Comparison of ENCODE assay signal across 13 cellular contexts in genomic region chr19:3382460-3383100, GRCh38. TPM values are rescaled to one million over a fixed set of nuclear protein-coding genes. Genes with fewer than 3 reads are reported as not detected.
A peak's percentile ranks its signal among the peaks of the same experiment; 100 is the strongest.
DNase-seq lines count a peak whose midpoint lies in the region; ATAC-seq and TF ChIP-seq lines count a peak whose summit lies in the region.
"Had no signal": no experiment of that assay in that cellular context is flagged by ENCODE, and none has a peak within 500 bp of the region (broad histone marks: within the 10 kb centered on the region; RNA-seq: fewer than 3 reads in every experiment).

No MANE protein-coding gene starts in this region.

- DNase-seq in CD14-positive monocyte (ENCODE audit: low spot score) (no peak), fibroblast of lung (ENCODE audit: low read depth in 2 of 2) (no peak), stomach (no peak), NCI-H2107 (lab: John Stamatoyannopoulos, UW) (no peak), MM.1S (no peak), cortex of kidney (lab: John Stamatoyannopoulos, UW) (no peak)
- DNase-seq: activated CD4-positive, alpha-beta memory T cell treated with anti-CD3 and anti-CD28 coated beads for 36 hours; BE2C; naive B cell; NCI-H2029; stimulated activated naive CD4-positive, alpha-beta T cell treated with Interleukin-2 at 50 U/mL for 16 hours had no signal

- peak overlapping the region in 6 of 7 donors; percentile 1 to 58 (median 44) for H3K27ac Mint-ChIP-seq in CD14-positive monocyte
- H3K27ac Mint-ChIP-seq in activated T-helper 17 cell treated with anti-CD3 and anti-CD28 coated beads, Interleukin-2, amount 50 U/mL, for 72 hours, result peak overlapping the region; percentile 79
- H3K27ac Mint-ChIP-seq: activated CD4-positive, alpha-beta memory T cell treated with anti-CD3 and anti-CD28 coated beads for 36 hours had no signal

- peaks cover 87% of the 10 kb centered on the region for H3K79me2 ChIP-seq in fibroblast of lung (ENCODE audit: control insufficient read depth, insufficient read depth, low read length)
- H3K79me2 ChIP-seq in MM.1S (ENCODE audit: low read length), result no peaks in the 10 kb centered on the region

- peaks cover 23% of the 10 kb centered on the region for H3K36me3 ChIP-seq in fibroblast of lung (ENCODE audit: control insufficient read depth, insufficient read depth, low read length)
- H3K36me3 ChIP-seq in stomach, result peaks cover 23 to 30% (median 29%) of the 10 kb centered on the region in 4 donors
- H3K36me3 ChIP-seq in MM.1S (replicated peaks; ENCODE audit: insufficient read depth, low read length), result no peaks in the 10 kb centered on the region

- no peak for TF ChIP-seq EP300 in stomach (IDR thresholded peaks at IDR 0.05)

- H3K9ac ChIP-seq in fibroblast of lung (ENCODE audit: insufficient read depth, low read length), result no peak overlapping the region
- no peak overlapping the region for H3K9ac ChIP-seq in MM.1S (ENCODE audit: low read length)

- H3K4me3 ChIP-seq in fibroblast of lung (replicated peaks in 1 of 4; ENCODE audit: control extremely low read depth in 1 of 4, insufficient read depth in 1 of 4, low read depth in 3 of 4, low read length in 4 of 4) (no peak overlapping the region), stomach (no peak overlapping the region), MM.1S (ENCODE audit: low read length) (no peak overlapping the region)

- H3K9me3 ChIP-seq in fibroblast of lung (ENCODE audit: control insufficient read depth, insufficient read depth, low read depth, low read length), result no peaks in the 10 kb centered on the region
- H3K9me3 ChIP-seq in stomach, result no peaks in the 10 kb centered on the region
- no peaks in the 10 kb centered on the region for H3K9me3 ChIP-seq in MM.1S (replicated peaks; ENCODE audit: insufficient read depth, low read length)
- H3K9me3 ChIP-seq: BE2C had no signal

- ATAC-seq in activated T-helper 17 cell treated with anti-CD3 and anti-CD28 coated beads, Interleukin-2, amount 50 U/mL, for 72 hours (replicated peaks), result no peak
- no peak for ATAC-seq in GM18858 (IDR thresholded peaks at IDR 0.05; ENCODE audit: unreplicated experiment)

- H3K4me3 Mint-ChIP-seq in CD14-positive monocyte, result no peak overlapping the region
- H3K4me3 Mint-ChIP-seq in activated T-helper 17 cell treated with anti-CD3 and anti-CD28 coated beads, Interleukin-2, amount 50 U/mL, for 72 hours, result peak overlapping the region; percentile 33
- H3K4me3 Mint-ChIP-seq: activated CD4-positive, alpha-beta memory T cell treated with anti-CD3 and anti-CD28 coated beads for 36 hours had no signal

- no peak for TF ChIP-seq POLR2A in stomach (IDR thresholded peaks at IDR 0.05)

- intact Hi-C loops in CD14-positive monocyte (cut with micrococcal nuclease) (no loop called here), stomach (cut with DNase I; ENCODE audit: low total_unique reads) (no loop called here)

- H3K9me3 Mint-ChIP-seq in CD14-positive monocyte, result no peaks in the 10 kb centered on the region
- H3K9me3 Mint-ChIP-seq in activated T-helper 17 cell treated with anti-CD3 and anti-CD28 coated beads, Interleukin-2, amount 50 U/mL, for 72 hours, result no peaks in the 10 kb centered on the region
- H3K9me3 Mint-ChIP-seq: activated CD4-positive, alpha-beta memory T cell treated with anti-CD3 and anti-CD28 coated beads for 36 hours; naive B cell had no signal

- H3F3A ChIP-seq in MM.1S (ENCODE audit: insufficient read depth, low read length), result no peaks in the 10 kb centered on the region

- no peaks in the 10 kb centered on the region for H3K9me2 ChIP-seq in MM.1S (replicated peaks; ENCODE audit: insufficient read depth, low read length)

- no peaks in the 10 kb centered on the region for H3K27me3 Mint-ChIP-seq in CD14-positive monocyte (ENCODE audit: low read depth in 3 of 3)
- H3K27me3 Mint-ChIP-seq in activated T-helper 17 cell treated with anti-CD3 and anti-CD28 coated beads, Interleukin-2, amount 50 U/mL, for 72 hours, result no peaks in the 10 kb centered on the region
- H3K27me3 Mint-ChIP-seq: activated CD4-positive, alpha-beta memory T cell treated with anti-CD3 and anti-CD28 coated beads for 36 hours; naive B cell had no signal

- no peaks in the 10 kb centered on the region for H4K20me1 ChIP-seq in fibroblast of lung (ENCODE audit: control insufficient read depth, extremely low read depth, insufficient read depth, low read length)
- H4K20me1 ChIP-seq in MM.1S (ENCODE audit: insufficient read depth, low read length), result no peaks in the 10 kb centered on the region

- no peak for TF ChIP-seq CTCF in CD14-positive monocyte (IDR thresholded peaks at IDR 0.05)
- no peak for TF ChIP-seq CTCF in fibroblast of lung (conservative IDR thresholded peaks at IDR 0.05 in 1 of 2, IDR thresholded peaks at IDR 0.05 in 1 of 2; ENCODE audit: low read depth in 1 of 2, low read length in 2 of 2)
- TF ChIP-seq CTCF in stomach (IDR thresholded peaks at IDR 0.05), result no peak
- TF ChIP-seq CTCF in MM.1S (IDR thresholded peaks at IDR 0.05; ENCODE audit: low read length), result no peak

- 80 to 89% (median 87%) methylated on average over 14 of the region's 14 CpGs for WGBS in stomach, 5 donors

- H2AFZ ChIP-seq in fibroblast of lung (ENCODE audit: low read length) (no peak overlapping the region), MM.1S (ENCODE audit: low read length) (no peak overlapping the region)

- H3K4me2 ChIP-seq in fibroblast of lung (ENCODE audit: extremely low read depth, insufficient read depth, low read length) (peak overlapping the region; percentile 15), MM.1S (ENCODE audit: low read depth, low read length) (no peak overlapping the region)

- H3K4me1 ChIP-seq in fibroblast of lung (ENCODE audit: control insufficient read depth, extremely low read depth, insufficient read depth, low read length), result peaks cover 34% of the 10 kb centered on the region
- peaks cover 74 to 100% (median 94%) of the 10 kb centered on the region in 4 donors for H3K4me1 ChIP-seq in stomach
- 0 out of 2 replicates have a peak, but pooled peaks cover 3% of the 10 kb centered on the region for H3K4me1 ChIP-seq in MM.1S (ENCODE audit: low read length)

- peaks cover 40% of the 10 kb centered on the region for H3K4me1 Mint-ChIP-seq in CD14-positive monocyte
- H3K4me1 Mint-ChIP-seq in activated T-helper 17 cell treated with anti-CD3 and anti-CD28 coated beads, Interleukin-2, amount 50 U/mL, for 72 hours, result peaks cover 11% of the 10 kb centered on the region

- H3K27ac ChIP-seq in fibroblast of lung (ENCODE audit: insufficient read depth, low read length) (peak overlapping the region; percentile 47), stomach (peak overlapping the region in 4 of 5 donors; percentile 62 to 100 (median 86)), MM.1S (ENCODE audit: low read length) (no peak overlapping the region)

- peaks cover 22 to 52% of the 10 kb centered on the region in 2 donors for H3K36me3 Mint-ChIP-seq in CD14-positive monocyte
- peaks cover 6% of the 10 kb centered on the region for H3K36me3 Mint-ChIP-seq in activated T-helper 17 cell treated with anti-CD3 and anti-CD28 coated beads, Interleukin-2, amount 50 U/mL, for 72 hours (ENCODE audit: low read depth)

- no peaks in the 10 kb centered on the region for H3K27me3 ChIP-seq in fibroblast of lung (ENCODE audit: control insufficient read depth, insufficient read depth, low read length)
- no peaks in the 10 kb centered on the region for H3K27me3 ChIP-seq in stomach
- H3K27me3 ChIP-seq in MM.1S (replicated peaks; ENCODE audit: insufficient read depth, low read length), result peaks cover 80% of the 10 kb centered on the region
- H3K27me3 ChIP-seq: BE2C had no signal

RNA-seq across cellular contexts. Expression of gene NFIC, which starts 16.2 kb away (rescaled TPM):
- 10 to 100 TPM in 1 of 2 donors, 1 to 10 TPM in 1; 7.0 to 11.5 TPM for polyA plus RNA-seq in CD14-positive monocyte
- total RNA-seq in activated T-helper 17 cell treated with anti-CD3 and anti-CD28 coated beads, Interleukin-2, amount 50 U/mL, for 72 hours, result 10 to 100 TPM; 16.7 to 18.1 TPM
- total RNA-seq in fibroblast of lung, result 34.9 and 66.4 TPM in 2 replicates
- polyA plus RNA-seq in fibroblast of lung, result 7.9 and 16.6 TPM in 2 replicates
- 89.7 and 117 TPM in 2 replicates for polyA plus RNA-seq in fibroblast of lung (2012)
- polyA minus RNA-seq in fibroblast of lung (ENCODE audit: low replicate concordance), result 101 and 159 TPM in 2 replicates
- 100 to 1,000 TPM in 2 of 5 donors, 10 to 100 TPM in 3; 32.3 to 251 (median 94.2) TPM for total RNA-seq in stomach
- 10 to 100 TPM; 16.7 to 61.5 (median 34.2) TPM for polyA plus RNA-seq in stomach
